In genomic region chr13:109782066-109782822, GRCh38 we compare ENCODE assay signal across 10 cellular contexts. TPM values are rescaled to one million over a fixed set of nuclear protein-coding genes. Genes with fewer than 3 reads are reported as not detected.
A peak's percentile ranks its signal among the peaks of the same experiment; 100 is the strongest.
DNase-seq lines count a peak whose midpoint lies in the region; ATAC-seq and TF ChIP-seq lines count a peak whose summit lies in the region.
"Had no signal": no experiment of that assay in that cellular context is flagged by ENCODE, and none has a peak within 500 bp of the region (broad histone marks: within the 10 kb centered on the region; RNA-seq: fewer than 3 reads in every experiment).

No MANE protein-coding gene starts in this region.

- H3K79me2 ChIP-seq in H9 (ENCODE audit: insufficient read depth, low read length) = peaks cover 7% of the 10 kb centered on the region; the same call in 1 of the 2 replicates

- no peaks in the 10 kb centered on the region for H3K9me3 Mint-ChIP-seq in H9

- H3K23me2 ChIP-seq in H9 (ENCODE audit: insufficient read length, low read depth, low read length, poor library complexity, severe bottlenecking) = peaks cover 16% of the 10 kb centered on the region

- H3K9me3 ChIP-seq in heart right ventricle (no peaks in the 10 kb centered on the region), muscle layer of colon (ENCODE audit: low read length) (no peaks in the 10 kb centered on the region), uterus (no peaks in the 10 kb centered on the region), H9 (ENCODE audit: control insufficient read depth, low read depth, low read length) (no peaks in the 10 kb centered on the region)

- H4K5ac ChIP-seq in H9 (ENCODE audit: insufficient read length, low read depth, low read length) = no peak overlapping the region

- no peak overlapping the region for H3K4me2 ChIP-seq in H9 (ENCODE audit: insufficient read depth, insufficient read length, low read length)

- no peak overlapping the region for H3K23ac ChIP-seq in H9 (ENCODE audit: insufficient read length, low read depth, low read length)

- peaks cover 0 to 35% (median 16%) of the 10 kb centered on the region in 9 donors for H3K36me3 ChIP-seq in heart right ventricle
- peaks cover 4% of the 10 kb centered on the region for H3K36me3 ChIP-seq in muscle layer of colon (ENCODE audit: insufficient read depth, low read length)
- H3K36me3 ChIP-seq in uterus = no peaks in the 10 kb centered on the region

- peaks cover 36 to 40% of the 10 kb centered on the region in 2 experiments for H3K4me1 Mint-ChIP-seq in H9

- H3K27me3 Mint-ChIP-seq in H9 (ENCODE audit: low read depth) = peaks cover 2% of the 10 kb centered on the region

- H3K14ac ChIP-seq in H9 (ENCODE audit: insufficient read depth, low read length) = no peak overlapping the region; the same call in 1 of the 2 replicates

- H2BK120ac ChIP-seq in H9 (ENCODE audit: low read depth, low read length, poor library complexity, severe bottlenecking) = no peak overlapping the region

- peaks cover 12 to 21% (median 16%) of the 10 kb centered on the region in 3 experiments; a peak in 6 of 7 replicates for H3K36me3 Mint-ChIP-seq in H9 (ENCODE audit: insufficient read depth in 1 of 3, low read depth in 3 of 3)

- H3K27me3 ChIP-seq in heart right ventricle (peaks cover 0 to 13% (median 5%) of the 10 kb centered on the region in 7 donors), muscle layer of colon (ENCODE audit: control insufficient read depth in 1 of 2, insufficient read depth in 2 of 2, low read length in 2 of 2) (no peaks in the 10 kb centered on the region), uterus (no peaks in the 10 kb centered on the region), H9 (ENCODE audit: insufficient read depth, low read length) (no peaks in the 10 kb centered on the region)

- H3K9ac ChIP-seq in muscle layer of colon (ENCODE audit: low read length) (no peak overlapping the region), H9 (ENCODE audit: extremely low read depth, insufficient read length, low read length) (no peak overlapping the region)

- peaks cover 3% of the 10 kb centered on the region for H3K79me1 ChIP-seq in H9 (ENCODE audit: insufficient read depth, low read depth, low read length, poor library complexity, severe bottlenecking)

- H3K4me1 ChIP-seq in heart right ventricle = peaks cover 4 to 65% (median 60%) of the 10 kb centered on the region in 9 donors
- H3K4me1 ChIP-seq in muscle layer of colon (ENCODE audit: insufficient read depth, low read length) = peaks cover 34% of the 10 kb centered on the region
- H3K4me1 ChIP-seq in uterus = peaks cover 9 to 16% of the 10 kb centered on the region in 2 donors
- H3K4me1 ChIP-seq in H9 (ENCODE audit: insufficient read depth, low read length) = peaks cover 9% of the 10 kb centered on the region; the same call in 1 of the 2 replicates

- H4K8ac ChIP-seq in H9 (replicated peaks; ENCODE audit: insufficient read length, low read depth, low read length) = no peak overlapping the region

- H3K4me3 ChIP-seq in heart right ventricle (peak overlapping the region; percentile 18 to 55 (median 44)), muscle layer of colon (ENCODE audit: low read depth in 1 of 2, low read length in 2 of 2) (peak overlapping the region; percentile 37 to 68), uterus (peak overlapping the region; percentile 32 to 45)

- H2BK20ac ChIP-seq in H9 (ENCODE audit: low read depth, low read length, poor library complexity, severe bottlenecking) = no peak overlapping the region

- H3K27ac Mint-ChIP-seq in H9 = no peak overlapping the region

- H3K56ac ChIP-seq in H9 (ENCODE audit: insufficient read length, low read depth, low read length) = no peak overlapping the region

- WGBS in heart right ventricle, 2 donors = 95 to 97% methylated on average over 77 of the region's 77 CpGs
- no CpG with 5 or more reads among the region's 77 CpGs for WGBS in H9 (ENCODE audit: extremely low coverage, insufficient read length, low lambda C conversion rate)

- H4K91ac ChIP-seq in H9 (ENCODE audit: insufficient read length, low read depth, low read length) = no peak overlapping the region

- DNase-seq in heart right ventricle (no peak), left cardiac atrium (no peak), uterus (no peak), H9 (no peak), NCI-H2227 treated with DMSO at 0.1 percent for 48 hours (lab: John Stamatoyannopoulos, UW) (no peak), GM03348 (ENCODE audit: low spot score) (no peak)
- DNase-seq: T-helper 9 cell had no signal

- no peak overlapping the region for H2BK15ac ChIP-seq in H9 (ENCODE audit: low read depth, low read length)

- H3T11ph ChIP-seq in H9 (ENCODE audit: low read length) = no peak overlapping the region

- no peak overlapping the region for H2BK12ac ChIP-seq in H9 (ENCODE audit: insufficient read length, low read depth, low read length)

- H3K27ac ChIP-seq in heart right ventricle = peak overlapping the region in 2 of 10 donors; percentile 12 to 32
- peak overlapping the region; percentile 47 for H3K27ac ChIP-seq in cingulate gyrus (ENCODE audit: low read depth, low read length)
- H3K27ac ChIP-seq in muscle layer of colon (ENCODE audit: low read depth, low read length) = no peak overlapping the region
- H3K27ac ChIP-seq in uterus = peak overlapping the region; percentile 19 to 26
- no peak overlapping the region for H3K27ac ChIP-seq in H9 (ENCODE audit: insufficient read length, low read depth, low read length)

- peaks cover 4% of the 10 kb centered on the region for H4K20me1 ChIP-seq in H9 (ENCODE audit: control insufficient read depth, insufficient read depth, insufficient read length)

- ATAC-seq in heart right ventricle = no peak
- no peak for ATAC-seq in left cardiac atrium
- ATAC-seq: sciatic nerve had no signal

- H2AFZ ChIP-seq in H9 (ENCODE audit: low read length) = no peak overlapping the region

- TF ChIP-seq POLR2A in uterus (IDR thresholded peaks at IDR 0.05) = no peak

- H3K18ac ChIP-seq in H9 (ENCODE audit: insufficient read length, low read depth, low read length) = no peak overlapping the region

- H2AK5ac ChIP-seq in H9 (ENCODE audit: insufficient read length, low read length) = no peak overlapping the region

- intact Hi-C loops in heart right ventricle (cut with DNase I) = loop anchor here (5.0 to 10.0 kb wide), 10 partner anchors 83 to 820 kb away; no protein-coding TSS in a partner anchor
- intact Hi-C loops in left cardiac atrium (cut with DNase I) = loop anchor here (5.0 to 10.0 kb wide), 3 partner anchors 323 to 820 kb away; no protein-coding TSS in a partner anchor
- intact Hi-C loops in uterus (cut with DNase I; ENCODE audit: low total_unique reads) = loop anchor here (10.0 kb wide), 1 partner anchor 333 kb away; no protein-coding TSS in a partner anchor

- H3K4me3 Mint-ChIP-seq in H9 = no peak overlapping the region; a peak in 1 of 5 replicates

- no peak overlapping the region for H3K4ac ChIP-seq in H9 (ENCODE audit: low read depth, low read length)

- TF ChIP-seq CTCF in heart right ventricle (IDR thresholded peaks at IDR 0.05) (no peak), uterus (IDR thresholded peaks at IDR 0.05) (no peak), H9 (conservative IDR thresholded peaks at IDR 0.05) (no peak)

- H2BK5ac ChIP-seq in H9 (ENCODE audit: insufficient read length, low read length) = no peak overlapping the region

RNA-seq across cellular contexts. Expression of gene IRS2, which starts 4.1 kb away (rescaled TPM):
- total RNA-seq in heart right ventricle (10 to 100 TPM; 10.2 to 49.3 (median 13.7) TPM), left cardiac atrium (10 to 100 TPM; 27.9 to 29.6 TPM), uterus (10 to 100 TPM in 2 of 4 donors, 1 to 10 TPM in 2; 6.5 to 20.3 (median 11.7) TPM), H9 (2021) (10.0 and 10.1 TPM in 2 replicates)
- 10 to 100 TPM in 1 of 2 donors, 1 to 10 TPM in 1; 4.2 to 18.5 TPM for polyA plus RNA-seq in heart right ventricle

Comparison
In these comparisons a context has a peak if more than half of its experiments do, and no peak if none do; other contexts are left out.
1. H3K27ac ChIP-seq: peak in cingulate gyrus (single experiment) and uterus (2 of 2); none in muscle layer of colon (single experiment) and H9 (single experiment).
2. Peak in every context shown above with its lines, with median percentiles within 50 percentile points of each other: H3K4me3 ChIP-seq.